Comparison of ENCODE assay signal across 8 cellular contexts in genomic region chr10:50740351-50740688, GRCh38. TPM values are rescaled to one million over a fixed set of nuclear protein-coding genes. Genes with fewer than 3 reads are reported as not detected.
DNase-seq lines count a peak whose midpoint lies in the region; ATAC-seq and TF ChIP-seq lines count a peak whose summit lies in the region.

No MANE protein-coding gene starts in this region.

- H3K4me2 ChIP-seq in OCI-LY7 (ENCODE audit: low read length): peak overlapping the region; percentile 78

- H3K4me3 ChIP-seq in OCI-LY7 (ENCODE audit: low read depth, low read length, poor library complexity, severe bottlenecking) (peak overlapping the region; percentile 67), sigmoid colon (peak overlapping the region; percentile 65 to 76 (median 72))

- no TSS peak for BruUV-seq in OCI-LY7 (replicated peaks; lab: Mats Ljungman, UMichigan)

- H2AFZ ChIP-seq in OCI-LY7 (ENCODE audit: low read length): peak overlapping the region; percentile 87

- no peak for TF ChIP-seq CTCF in OCI-LY7 (conservative IDR thresholded peaks at IDR 0.05; ENCODE audit: low read length)
- no peak for TF ChIP-seq CTCF in sigmoid colon (IDR thresholded peaks at IDR 0.05)

- ATAC-seq in HG02870 (IDR thresholded peaks at IDR 0.05; ENCODE audit: unreplicated experiment): peak; percentile 41

- no peaks in the 10 kb centered on the region for H4K20me1 ChIP-seq in OCI-LY7 (ENCODE audit: insufficient read depth, low read length)

- CTCF ChIA-PET in OCI-LY7 (lab: Charles Lee; ENCODE audit: unreplicated experiment): no interaction called here

- H3K4me1 ChIP-seq in OCI-LY7 (ENCODE audit: insufficient read depth, low read length, poor library complexity, severe bottlenecking) (no peaks in the 10 kb centered on the region), sigmoid colon (peaks cover 0 to 5% (median 4%) of the 10 kb centered on the region in 4 donors)

- POLR2A ChIA-PET in OCI-LY7 (lab: Charles Lee): no interaction called here

- H3K9me3 ChIP-seq in OCI-LY7 (ENCODE audit: low read length): no peaks in the 10 kb centered on the region
- no peaks in the 10 kb centered on the region for H3K9me3 ChIP-seq in sigmoid colon

- H3K36me3 ChIP-seq in OCI-LY7 (ENCODE audit: insufficient read depth, low read length) (no peaks in the 10 kb centered on the region), sigmoid colon (no peaks in the 10 kb centered on the region)

- no peak for TF ChIP-seq POLR2A in sigmoid colon (IDR thresholded peaks at IDR 0.05)

- TF ChIP-seq EP300 in sigmoid colon (IDR thresholded peaks at IDR 0.05): no peak

- no peaks in the 10 kb centered on the region for H3K9me2 ChIP-seq in OCI-LY7 (ENCODE audit: insufficient read depth, low read length)

- no peaks in the 10 kb centered on the region for H3K79me2 ChIP-seq in OCI-LY7 (ENCODE audit: insufficient read depth, low read depth, low read length)

- DNase-seq in activated effector memory CD4-positive, alpha-beta T cell treated with anti-CD3 and anti-CD28 coated beads, Interleukin-2, amount 50 U/mL, for 16 hours: peak; percentile 72
- no peak for DNase-seq in activated effector memory CD4-positive, alpha-beta T cell treated with Interleukin-2 at 50 U/mL for 16 hours
- DNase-seq in OCI-LY7 (ENCODE audit: low spot score) (no peak), hepatic stellate cell (ENCODE audit: low spot score) (peak; percentile 19), sigmoid colon (no peak), posterior vena cava (ENCODE audit: low spot score) (no peak)

- no peaks in the 10 kb centered on the region for H3K27me3 ChIP-seq in sigmoid colon

- WGBS in sigmoid colon, 2 donors: 3 to 6% methylated on average over 8 of the region's 8 CpGs

- intact Hi-C loops in OCI-LY7 (cut with micrococcal nuclease; ENCODE audit: unreplicated experiment): no loop called here
- intact Hi-C loops in sigmoid colon (cut with DNase I): no loop called here
- intact Hi-C loops in posterior vena cava (cut with DNase I): no loop called here

- H3K27ac ChIP-seq in OCI-LY7 (ENCODE audit: low read depth, low read length, poor library complexity, severe bottlenecking): no peak overlapping the region
- H3K27ac ChIP-seq in angular gyrus (ENCODE audit: low read depth, low read length): peak overlapping the region; percentile 53
- peak overlapping the region; percentile 76 to 83 (median 78) for H3K27ac ChIP-seq in sigmoid colon

RNA-seq across cellular contexts. Expression of gene ASAH2B, which starts 0.6 kb away (rescaled TPM):
- 0.13 TPM in 1 of 2 replicates, not detected in the other for total RNA-seq in OCI-LY7 (2014; rRNA removed; shearing (Covaris generic))
- 0.34 and 0.35 TPM in 2 replicates for total RNA-seq in OCI-LY7 (2022)
- total RNA-seq in sigmoid colon: 1 to 10 TPM; 1.6 to 2.6 (median 2.0) TPM
- polyA plus RNA-seq in sigmoid colon: 1 to 10 TPM; 3.0 to 3.2 (median 3.0) TPM
- total RNA-seq in posterior vena cava: 1 to 10 TPM; 2.8 to 3.6 TPM

Comparison
In these comparisons a context has a peak if more than half of its experiments do, and no peak if none do; other contexts are left out.
1. DNase-seq: peak in activated effector memory CD4-positive, alpha-beta T cell treated with anti-CD3 and anti-CD28 coated beads, Interleukin-2, amount 50 U/mL, for 16 hours (single experiment) and hepatic stellate cell (single experiment); none in activated effector memory CD4-positive, alpha-beta T cell treated with Interleukin-2 at 50 U/mL for 16 hours (single experiment), OCI-LY7 (single experiment), sigmoid colon (single experiment) and posterior vena cava (single experiment).